ENCODE assay signal across 22 cellular contexts in the genomic region with DNA sequence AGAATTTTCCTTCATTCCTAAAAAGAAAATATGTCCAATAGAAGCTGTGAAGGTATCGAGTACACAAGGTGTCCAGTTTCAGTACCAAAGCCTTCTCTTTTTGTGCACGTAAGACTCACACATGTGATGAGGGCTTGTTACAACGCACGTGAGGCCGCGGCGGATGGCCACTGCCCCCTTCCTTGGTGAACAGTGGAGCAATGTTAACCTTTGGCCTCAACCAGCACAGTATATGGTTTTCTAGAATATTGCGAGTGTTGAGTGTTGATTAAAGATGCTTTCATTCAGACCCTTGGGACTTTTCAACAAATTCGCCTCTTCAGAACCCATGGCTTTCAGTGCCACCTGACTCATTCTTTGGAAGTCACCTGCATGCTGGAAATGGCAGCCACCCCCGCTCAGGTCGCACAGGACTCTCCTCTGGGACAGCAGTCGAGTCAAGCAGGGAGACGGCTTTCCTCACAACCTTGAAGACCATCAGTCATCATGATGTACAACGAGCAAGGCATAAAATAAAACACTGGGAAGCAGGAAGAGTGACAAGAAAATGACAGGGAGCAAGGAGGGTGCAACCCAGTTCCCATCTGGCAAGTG. TPM values are rescaled to one million over a fixed set of nuclear protein-coding genes. Genes with fewer than 3 reads are reported as not detected.
DNase-seq lines count a peak whose midpoint lies in the region; ATAC-seq and TF ChIP-seq lines count a peak whose summit lies in the region.
"Had no signal": no experiment of that assay in that cellular context is flagged by ENCODE, and none has a peak within 500 bp of the region (broad histone marks: within the 10 kb centered on the region; RNA-seq: fewer than 3 reads in every experiment).

No MANE protein-coding gene starts in this region.

- H3K4ac ChIP-seq in mesenchymal stem cell (ENCODE audit: low read depth in 1 of 2, low read length in 2 of 2): no peak overlapping the region

- no peak overlapping the region for H3K18ac ChIP-seq in mesenchymal stem cell (ENCODE audit: low read depth in 1 of 2, low read length in 2 of 2)

- H3K4me1 Mint-ChIP-seq in activated naive CD8-positive, alpha-beta T cell (ENCODE audit: low read depth): no peaks in the 10 kb centered on the region
- peaks cover 3% of the 10 kb centered on the region for H3K4me1 Mint-ChIP-seq in activated naive CD8-positive, alpha-beta T cell treated with anti-CD3 and anti-CD28 coated beads, Interleukin-2, amount 50 U/mL, for 24 hours
- no peaks in the 10 kb centered on the region for H3K4me1 Mint-ChIP-seq in activated naive CD8-positive, alpha-beta T cell treated with anti-CD3 and anti-CD28 coated beads for 36 hours

- no peak overlapping the region for H2AFZ ChIP-seq in mesenchymal stem cell (ENCODE audit: low read depth, low read length)

- WGBS in mesenchymal stem cell: 96% methylated on average over 13 of the region's 14 CpGs
- WGBS in suprapubic skin: 90% methylated on average over 14 of the region's 14 CpGs
- 90 to 92% methylated on average over 14 of the region's 14 CpGs for WGBS in upper lobe of left lung, 2 donors
- 86 to 93% (median 91%) methylated on average over 14 of the region's 14 CpGs for WGBS in stomach, 5 donors

- H3K4me1 ChIP-seq in mesenchymal stem cell (ENCODE audit: control insufficient read depth, insufficient read depth, low read depth, low read length) (peaks cover 2% of the 10 kb centered on the region), suprapubic skin (no peaks in the 10 kb centered on the region), upper lobe of left lung (peaks cover 0 to 10% (median 0%) of the 10 kb centered on the region in 4 donors), stomach (peaks cover 0 to 14% (median 0%) of the 10 kb centered on the region in 4 donors)
- H3K4me1 ChIP-seq: gastroesophageal sphincter, psoas muscle had no signal

- no peak overlapping the region for H3K9ac ChIP-seq in mesenchymal stem cell (ENCODE audit: low read length)
- H3K9ac ChIP-seq: KMS-11 had no signal

- no peak overlapping the region for H2AK5ac ChIP-seq in mesenchymal stem cell (ENCODE audit: low read length, severe bottlenecking)

- H3K4me3 ChIP-seq in mesenchymal stem cell (ENCODE audit: insufficient read depth in 1 of 2, low read depth in 1 of 2, low read length in 2 of 2) (no peak overlapping the region), suprapubic skin (no peak overlapping the region), upper lobe of left lung (no peak overlapping the region), stomach (no peak overlapping the region)
- H3K4me3 ChIP-seq: gastroesophageal sphincter, psoas muscle had no signal

- TF ChIP-seq EP300 in suprapubic skin (IDR thresholded peaks at IDR 0.05) (no peak), upper lobe of left lung (IDR thresholded peaks at IDR 0.05) (no peak), stomach (IDR thresholded peaks at IDR 0.05) (no peak)

- ATAC-seq in activated naive CD8-positive, alpha-beta T cell treated with anti-CD3 and anti-CD28 coated beads, Interleukin-2, amount 50 U/mL, for 24 hours: no peak
- no peak for ATAC-seq in upper lobe of left lung (ENCODE audit: low FRiP score in 2 of 2)
- ATAC-seq in HG03460 (IDR thresholded peaks at IDR 0.05; ENCODE audit: unreplicated experiment): no peak

- H3K36me3 ChIP-seq in mesenchymal stem cell (ENCODE audit: control insufficient read depth in 1 of 2, insufficient read depth in 2 of 2, low read depth in 1 of 2, low read length in 2 of 2) (peaks cover 51 to 96% of the 10 kb centered on the region in 2 experiments), suprapubic skin (peaks cover 75% of the 10 kb centered on the region), upper lobe of left lung (peaks cover 13 to 96% (median 62%) of the 10 kb centered on the region in 4 donors), stomach (peaks cover 36 to 98% (median 93%) of the 10 kb centered on the region in 4 donors)

- H3K27me3 Mint-ChIP-seq in activated naive CD8-positive, alpha-beta T cell: no peaks in the 10 kb centered on the region
- H3K27me3 Mint-ChIP-seq in activated naive CD8-positive, alpha-beta T cell treated with anti-CD3 and anti-CD28 coated beads, Interleukin-2, amount 50 U/mL, for 24 hours: no peaks in the 10 kb centered on the region
- no peaks in the 10 kb centered on the region for H3K27me3 Mint-ChIP-seq in activated naive CD8-positive, alpha-beta T cell treated with anti-CD3 and anti-CD28 coated beads for 36 hours

- no peak overlapping the region for H4K8ac ChIP-seq in mesenchymal stem cell (ENCODE audit: low read length)

- no peak overlapping the region for H3K4me3 Mint-ChIP-seq in activated naive CD8-positive, alpha-beta T cell
- no peak overlapping the region for H3K4me3 Mint-ChIP-seq in activated naive CD8-positive, alpha-beta T cell treated with anti-CD3 and anti-CD28 coated beads, Interleukin-2, amount 50 U/mL, for 24 hours
- H3K4me3 Mint-ChIP-seq in activated naive CD8-positive, alpha-beta T cell treated with anti-CD3 and anti-CD28 coated beads for 36 hours: no peak overlapping the region
- H3K4me3 Mint-ChIP-seq: stimulated activated effector memory CD8-positive, alpha-beta T cell treated with anti-CD3 and anti-CD28 coated beads, Interleukin-12 subunit alpha, Interleukin-12 subunit beta, amount 100 ng/mL, for 72 hours had no signal

- no peak overlapping the region for H2BK12ac ChIP-seq in mesenchymal stem cell (ENCODE audit: low read length in 2 of 2)

- TF ChIP-seq POLR2A in suprapubic skin (IDR thresholded peaks at IDR 0.05) (no peak), upper lobe of left lung (IDR thresholded peaks at IDR 0.05) (no peak), stomach (IDR thresholded peaks at IDR 0.05) (no peak)

- no peak overlapping the region for H2BK120ac ChIP-seq in mesenchymal stem cell (ENCODE audit: low read depth, low read length)

- intact Hi-C loops in stomach (cut with DNase I; ENCODE audit: low total_unique reads): no loop called here

- H3K27me3 ChIP-seq in mesenchymal stem cell (ENCODE audit: control insufficient read depth in 1 of 2, insufficient read depth in 1 of 2, low read length in 2 of 2) (no peaks in the 10 kb centered on the region), suprapubic skin (no peaks in the 10 kb centered on the region), upper lobe of left lung (no peaks in the 10 kb centered on the region), stomach (no peaks in the 10 kb centered on the region)
- H3K27me3 ChIP-seq: gastroesophageal sphincter had no signal

- no peak overlapping the region for H3K4me2 ChIP-seq in mesenchymal stem cell (ENCODE audit: low read length, poor library complexity, severe bottlenecking)
- H3K4me2 ChIP-seq: KMS-11 had no signal

- TF ChIP-seq CTCF in suprapubic skin (IDR thresholded peaks at IDR 0.05) (no peak), upper lobe of left lung (IDR thresholded peaks at IDR 0.05) (no peak), stomach (IDR thresholded peaks at IDR 0.05) (no peak)

- no peak overlapping the region for H3K14ac ChIP-seq in mesenchymal stem cell (ENCODE audit: low read length in 2 of 2)

- no peaks in the 10 kb centered on the region for H3K9me3 ChIP-seq in mesenchymal stem cell (ENCODE audit: control insufficient read depth, low read length)
- H3K9me3 ChIP-seq in suprapubic skin: no peaks in the 10 kb centered on the region
- no peaks in the 10 kb centered on the region for H3K9me3 ChIP-seq in upper lobe of left lung
- no peaks in the 10 kb centered on the region for H3K9me3 ChIP-seq in stomach
- H3K9me3 ChIP-seq: gastroesophageal sphincter, psoas muscle had no signal

- no peak overlapping the region for H3K23ac ChIP-seq in mesenchymal stem cell (ENCODE audit: low read length in 2 of 2)

- H2BK5ac ChIP-seq in mesenchymal stem cell (ENCODE audit: low read depth, low read length, poor library complexity, severe bottlenecking): no peak overlapping the region

- peaks cover 38% of the 10 kb centered on the region for H3K79me1 ChIP-seq in mesenchymal stem cell (replicated peaks; ENCODE audit: low read length, poor library complexity, severe bottlenecking)

- H2BK15ac ChIP-seq in mesenchymal stem cell (ENCODE audit: low read depth, poor library complexity, severe bottlenecking): no peak overlapping the region

- H3K27ac Mint-ChIP-seq in activated naive CD8-positive, alpha-beta T cell: peak overlapping the region; percentile 46
- no peak overlapping the region for H3K27ac Mint-ChIP-seq in activated naive CD8-positive, alpha-beta T cell treated with anti-CD3 and anti-CD28 coated beads, Interleukin-2, amount 50 U/mL, for 24 hours
- peak overlapping the region; percentile 64 for H3K27ac Mint-ChIP-seq in activated naive CD8-positive, alpha-beta T cell treated with anti-CD3 and anti-CD28 coated beads for 36 hours
- H3K27ac Mint-ChIP-seq: stimulated activated effector memory CD8-positive, alpha-beta T cell treated with anti-CD3 and anti-CD28 coated beads, Interleukin-12 subunit alpha, Interleukin-12 subunit beta, amount 100 ng/mL, for 72 hours had no signal

- DNase-seq in activated naive CD8-positive, alpha-beta T cell treated with anti-CD3 and anti-CD28 coated beads, Interleukin-2, amount 50 U/mL, for 24 hours: no peak
- no peak for DNase-seq in activated naive CD8-positive, alpha-beta T cell treated with anti-CD3 and anti-CD28 coated beads for 36 hours
- DNase-seq in mesenchymal stem cell (peak; percentile 18), suprapubic skin (ENCODE audit: low spot score in 2 of 2) (peak in 1 of 2 donors; percentile 68), upper lobe of left lung (no peak), stomach (no peak)
- DNase-seq: activated CD4-positive, alpha-beta T cell treated with anti-CD3 and anti-CD28 coated beads for 4 hours; COR-L47; erythroblast; GDM1; GOT3; NCI-H1694; NCI-H510A treated with DMSO at 0.1 percent for 48 hours; psoas muscle; small intestine; stimulated activated CD4-positive, alpha-beta T cell treated with anti-CD3 and anti-CD28 coated beads, Interleukin-2, amount 100 ng/mL, for 24 hours; T-helper 2 cell had no signal

- no peaks in the 10 kb centered on the region for H3K9me3 Mint-ChIP-seq in activated naive CD8-positive, alpha-beta T cell (ENCODE audit: low read depth)
- H3K9me3 Mint-ChIP-seq in activated naive CD8-positive, alpha-beta T cell treated with anti-CD3 and anti-CD28 coated beads, Interleukin-2, amount 50 U/mL, for 24 hours: no peaks in the 10 kb centered on the region
- no peaks in the 10 kb centered on the region for H3K9me3 Mint-ChIP-seq in activated naive CD8-positive, alpha-beta T cell treated with anti-CD3 and anti-CD28 coated beads for 36 hours
- H3K9me3 Mint-ChIP-seq: stimulated activated effector memory CD8-positive, alpha-beta T cell treated with anti-CD3 and anti-CD28 coated beads, Interleukin-12 subunit alpha, Interleukin-12 subunit beta, amount 100 ng/mL, for 72 hours had no signal

- no peak overlapping the region for H3K27ac ChIP-seq in mesenchymal stem cell (ENCODE audit: low read length, poor library complexity, severe bottlenecking)
- peak overlapping the region; percentile 23 for H3K27ac ChIP-seq in suprapubic skin
- peak overlapping the region in 2 of 4 donors; percentile 49 to 66 for H3K27ac ChIP-seq in upper lobe of left lung
- peak overlapping the region in 2 of 5 donors; percentile 23 to 60 for H3K27ac ChIP-seq in stomach
- H3K27ac ChIP-seq: KMS-11, psoas muscle had no signal

- H4K91ac ChIP-seq in mesenchymal stem cell (ENCODE audit: low read length): no peak overlapping the region

- peaks cover 3% of the 10 kb centered on the region for H3K36me3 Mint-ChIP-seq in activated naive CD8-positive, alpha-beta T cell
- H3K36me3 Mint-ChIP-seq in activated naive CD8-positive, alpha-beta T cell treated with anti-CD3 and anti-CD28 coated beads, Interleukin-2, amount 50 U/mL, for 24 hours (ENCODE audit: low read depth): peaks cover 13% of the 10 kb centered on the region
- peaks cover 13% of the 10 kb centered on the region for H3K36me3 Mint-ChIP-seq in activated naive CD8-positive, alpha-beta T cell treated with anti-CD3 and anti-CD28 coated beads for 36 hours

RNA-seq across cellular contexts. Expression of gene MAP1LC3B, which starts 14.5 kb away (rescaled TPM):
- total RNA-seq in activated naive CD8-positive, alpha-beta T cell treated with anti-CD3 and anti-CD28 coated beads for 36 hours: 10 to 100 TPM; 55.6 to 57.0 TPM
- polyA plus RNA-seq in mesenchymal stem cell (2013, experiment 1 of 2): 102 TPM
- 105 TPM for polyA plus RNA-seq in mesenchymal stem cell (2013, experiment 2 of 2)
- total RNA-seq in suprapubic skin: 10 to 100 TPM; 57.8 to 82.0 (median 71.3) TPM
- 10 to 100 TPM; 32.5 to 64.2 (median 54.2) TPM for total RNA-seq in upper lobe of left lung
- total RNA-seq in stomach: 100 to 1,000 TPM in 1 of 5 donors, 10 to 100 TPM in 4; 24.6 to 111 (median 50.1) TPM
- polyA plus RNA-seq in stomach: 10 to 100 TPM; 31.5 to 62.0 (median 50.1) TPM

RNA-seq across cellular contexts. Expression of gene FBXO31, which starts 23.0 kb away (rescaled TPM):
- 10 to 100 TPM; 35.6 to 38.3 TPM for total RNA-seq in activated naive CD8-positive, alpha-beta T cell treated with anti-CD3 and anti-CD28 coated beads for 36 hours
- polyA plus RNA-seq in mesenchymal stem cell (2013, experiment 1 of 2): 14.6 TPM
- 15.2 TPM for polyA plus RNA-seq in mesenchymal stem cell (2013, experiment 2 of 2)
- 10 to 100 TPM; 39.9 to 89.3 (median 53.6) TPM for total RNA-seq in suprapubic skin
- total RNA-seq in upper lobe of left lung: 100 to 1,000 TPM in 1 of 6 donors, 10 to 100 TPM in 5; 15.9 to 103 (median 31.4) TPM
- total RNA-seq in stomach: 1,000 to 10,000 TPM in 1 of 5 donors, 10 to 100 TPM in 4; 20.9 to 1,171 (median 41.5) TPM
- 10 to 100 TPM in 1 of 3 donors, 1 to 10 TPM in 2; 6.4 to 11.7 (median 8.2) TPM for polyA plus RNA-seq in stomach
